Comparison of ENCODE assay signal across 8 cellular contexts in genomic region chr11:82732734-82733443, GRCh38. TPM values are rescaled to one million over a fixed set of nuclear protein-coding genes. Genes with fewer than 3 reads are reported as not detected.
A peak's percentile ranks its signal among the peaks of the same experiment; 100 is the strongest.
DNase-seq lines count a peak whose midpoint lies in the region; ATAC-seq and TF ChIP-seq lines count a peak whose summit lies in the region.

No MANE protein-coding gene starts in this region.

- peak; percentile 39 for ATAC-seq in left lung

- H3K36me3 ChIP-seq in left lung (no peaks in the 10 kb centered on the region), thymus (ENCODE audit: control insufficient read depth, insufficient read depth) (no peaks in the 10 kb centered on the region)

- H3K9me3 ChIP-seq in left lung (no peaks in the 10 kb centered on the region), thymus (ENCODE audit: control insufficient read depth) (no peaks in the 10 kb centered on the region)

- TF ChIP-seq CTCF in cardiac fibroblast (IDR thresholded peaks at IDR 0.05; ENCODE audit: low read depth, low read length) (no peak), left lung (IDR thresholded peaks at IDR 0.05) (no peak)

- H3K4me1 ChIP-seq in left lung = peaks cover 4 to 15% of the 10 kb centered on the region in 2 donors
- no peaks in the 10 kb centered on the region for H3K4me1 ChIP-seq in thymus (ENCODE audit: control insufficient read depth, insufficient read depth, low read length)

- H3K4me3 ChIP-seq in cardiac fibroblast (replicated peaks in 1 of 2; ENCODE audit: low read depth in 2 of 2, low read length in 2 of 2) (peak overlapping the region; percentile 32 to 36), left lung (peak overlapping the region; percentile 27 to 31), thymus (ENCODE audit: low read length) (peak overlapping the region; percentile 30)

- H3K27me3 ChIP-seq in left lung (peaks cover 46 to 89% of the 10 kb centered on the region in 2 donors), thymus (ENCODE audit: control insufficient read depth, insufficient read depth) (peaks cover 37% of the 10 kb centered on the region)

- 3% methylated on average over 93 of the region's 93 CpGs for WGBS in thymus

- DNase-seq in DMS53 treated with DMSO at 0.1 percent for 48 hours (lab: John Stamatoyannopoulos, UW; ENCODE audit: unreplicated experiment) (peak; percentile 67), HuH-7 (ENCODE audit: low spot score) (peak; percentile 28), cardiac fibroblast (ENCODE audit: low read depth in 2 of 2) (no peak), left lung (peak in 1 of 2 donors; percentile 80), GDM1 (lab: John Stamatoyannopoulos, UW) (no peak), DMS114 treated with DMSO at 0.1 percent for 48 hours (lab: John Stamatoyannopoulos, UW; ENCODE audit: unreplicated experiment) (no peak), UCSD-AML1 (lab: John Stamatoyannopoulos, UW; ENCODE audit: unreplicated experiment) (no peak)

- intact Hi-C loops in left lung (cut with DNase I) = no loop called here

- H3K27ac ChIP-seq in left lung = no peak overlapping the region
- no peak overlapping the region for H3K27ac ChIP-seq in thymus (ENCODE audit: low read depth)

RNA-seq across cellular contexts. Expression of gene FAM181B, which starts 0.8 kb away (rescaled TPM):
- total RNA-seq in left lung = not detected
- 0.18 TPM for polyA plus RNA-seq in thymus

Comparison
In these comparisons a context has a peak if more than half of its experiments do, and no peak if none do; other contexts are left out.
1. DNase-seq: peak in DMS53 treated with DMSO at 0.1 percent for 48 hours (single experiment) and HuH-7 (single experiment); none in cardiac fibroblast (0 of 2), GDM1 (single experiment), DMS114 treated with DMSO at 0.1 percent for 48 hours (single experiment) and UCSD-AML1 (single experiment).
2. Peak in every context shown above with its lines, with median percentiles within 50 percentile points of each other: H3K4me3 ChIP-seq.